ENCODE assay signal across 15 cellular contexts in genomic region chr11:92685049-92685448, GRCh38.
DNase-seq lines count a peak whose midpoint lies in the region; ATAC-seq and TF ChIP-seq lines count a peak whose summit lies in the region.
"Had no signal": no experiment of that assay in that cellular context is flagged by ENCODE, and none has a peak within 500 bp of the region (broad histone marks: within the 10 kb centered on the region; RNA-seq: fewer than 3 reads in every experiment).

No MANE protein-coding gene starts in this region.

- no peak overlapping the region for H3K27ac Mint-ChIP-seq in CD4-positive, alpha-beta T cell
- H3K27ac Mint-ChIP-seq: CD14-positive monocyte; CD8-positive, alpha-beta memory T cell; GM23338 had no signal

- TF ChIP-seq CTCF in CD4-positive, alpha-beta T cell (IDR thresholded peaks at IDR 0.05) = no peak

- H3K9me3 ChIP-seq in CD4-positive, alpha-beta T cell (ENCODE audit: control insufficient read depth, low read length) = no peaks in the 10 kb centered on the region

- DNase-seq in DMS153 treated with DMSO at 0.1 percent for 48 hours (lab: John Stamatoyannopoulos, UW; ENCODE audit: unreplicated experiment) = peak; percentile 12
- DNase-seq in DMS153 (lab: John Stamatoyannopoulos, UW) = no peak
- DNase-seq in NCI-H82 (lab: John Stamatoyannopoulos, UW) = peak; percentile 15
- DNase-seq in NCI-H82 treated with DMSO at 0.1 percent for 48 hours (lab: John Stamatoyannopoulos, UW; ENCODE audit: unreplicated experiment) = no peak
- peak; percentile 5 for DNase-seq in NCI-H774 (lab: John Stamatoyannopoulos, UW)
- DNase-seq in CD4-positive, alpha-beta T cell = no peak
- no peak for DNase-seq in NK-92 treated with Interleukin-12 subunit alpha and Interleukin-12 subunit beta, amount 100 ng/mL, for 24 hours (lab: John Stamatoyannopoulos, UW)
- DNase-seq: CD8-positive, alpha-beta memory T cell; DND-41; GDM1; H7 had no signal

- H3K27me3 ChIP-seq in CD4-positive, alpha-beta T cell (ENCODE audit: control insufficient read depth, insufficient read depth, low read length) = no peaks in the 10 kb centered on the region

- POLR2A ChIA-PET in CD4-positive, alpha-beta T cell (lab: Charles Lee) = no interaction called here

- H3K36me3 Mint-ChIP-seq in CD4-positive, alpha-beta T cell (ENCODE audit: low read depth) = no peaks in the 10 kb centered on the region
- H3K36me3 Mint-ChIP-seq: CD14-positive monocyte; CD8-positive, alpha-beta memory T cell had no signal

- CTCF ChIA-PET in CD4-positive, alpha-beta T cell (lab: Charles Lee) = no interaction called here

- H3K4me1 Mint-ChIP-seq in CD4-positive, alpha-beta T cell (ENCODE audit: low read depth) = no peaks in the 10 kb centered on the region
- H3K4me1 Mint-ChIP-seq: CD14-positive monocyte; CD8-positive, alpha-beta memory T cell had no signal

- no peak for ATAC-seq in SK-N-SH treated with all-trans-retinoic acid at 6 μM for 48 hours
- ATAC-seq in CD4-positive, alpha-beta T cell (ENCODE audit: poor library complexity) = no peak
- ATAC-seq: GM23338 had no signal

- no peak overlapping the region for H3K4me3 Mint-ChIP-seq in CD4-positive, alpha-beta T cell
- H3K4me3 Mint-ChIP-seq: CD14-positive monocyte; CD8-positive, alpha-beta memory T cell; GM23338 had no signal

- H3K27ac ChIP-seq in CD4-positive, alpha-beta T cell (ENCODE audit: low read depth, low read length) = no peak overlapping the region
- H3K27ac ChIP-seq: 22Rv1 had no signal

- no peaks in the 10 kb centered on the region for H3K27me3 Mint-ChIP-seq in CD4-positive, alpha-beta T cell
- H3K27me3 Mint-ChIP-seq: CD8-positive, alpha-beta memory T cell had no signal

- intact Hi-C loops in CD4-positive, alpha-beta T cell (cut with DNase I, micrococcal nuclease) = no loop called here

- peaks cover 3% of the 10 kb centered on the region for H3K9me3 Mint-ChIP-seq in CD4-positive, alpha-beta T cell
- H3K9me3 Mint-ChIP-seq: GM23338 had no signal

TF ChIP-seq in SK-N-SH treated with all-trans-retinoic acid at 6 μM for 48 hours, 23 proteins besides CTCF, POLR2A, EP300 and RAD21:
- TF ChIP-seq TSHZ2 (CRISPR knock-in tag; IDR thresholded peaks at IDR 0.05) (peak; percentile 53; the same call in 1 of the 2 replicates), ISL1 (CRISPR knock-in tag; IDR thresholded peaks at IDR 0.05) (peak; percentile 51), ZC3H10 (CRISPR knock-in tag; IDR thresholded peaks at IDR 0.05) (no peak), TCF4 (CRISPR knock-in tag; IDR thresholded peaks at IDR 0.05; ENCODE audit: borderline replicate concordance) (peak; percentile 79), OSR1 (CRISPR knock-in tag; IDR thresholded peaks at IDR 0.05) (no peak), PATZ1 (CRISPR knock-in tag; IDR thresholded peaks at IDR 0.05; ENCODE audit: borderline replicate concordance) (no peak)

Comparison
In these comparisons a context has a peak if more than half of its experiments do, and no peak if none do; other contexts are left out.
1. DNase-seq: peak in DMS153 treated with DMSO at 0.1 percent for 48 hours (single experiment), NCI-H82 (single experiment) and NCI-H774 (single experiment); none in DMS153 (single experiment), NCI-H82 treated with DMSO at 0.1 percent for 48 hours (single experiment), CD4-positive, alpha-beta T cell (0 of 10) and NK-92 treated with Interleukin-12 subunit alpha and Interleukin-12 subunit beta, amount 100 ng/mL, for 24 hours (single experiment).